Comparison of ENCODE assay signal across 11 cellular contexts in genomic region chr1:107073493-107073892, GRCh38.
"Had no signal": no experiment of that assay in that cellular context is flagged by ENCODE, and none has a peak within 500 bp of the region (broad histone marks: within the 10 kb centered on the region; RNA-seq: fewer than 3 reads in every experiment).

No MANE protein-coding gene starts in this region.

- H3K9me3 ChIP-seq: HAP-1 had no signal

- FAIRE-seq: H1, H54 had no signal

- H3K36me3 ChIP-seq: HAP-1 had no signal

- H3K4me2 ChIP-seq: GM23338 had no signal

- H3K4me1 ChIP-seq: HAP-1 had no signal

- H3K27ac ChIP-seq: GM23248 had no signal

- H2AFZ ChIP-seq: GM23248, GM23338 had no signal

- H3K4me3 ChIP-seq: GM23248, GM23338, HAP-1 had no signal

- DNase-seq: GM23248, GOT3, H7, H9, HCEC 1CT, HFFc6 had no signal

- H3K9ac ChIP-seq: GM23248 had no signal

- ATAC-seq: GM23338, HCT116 had no signal
